In the genomic region with DNA sequence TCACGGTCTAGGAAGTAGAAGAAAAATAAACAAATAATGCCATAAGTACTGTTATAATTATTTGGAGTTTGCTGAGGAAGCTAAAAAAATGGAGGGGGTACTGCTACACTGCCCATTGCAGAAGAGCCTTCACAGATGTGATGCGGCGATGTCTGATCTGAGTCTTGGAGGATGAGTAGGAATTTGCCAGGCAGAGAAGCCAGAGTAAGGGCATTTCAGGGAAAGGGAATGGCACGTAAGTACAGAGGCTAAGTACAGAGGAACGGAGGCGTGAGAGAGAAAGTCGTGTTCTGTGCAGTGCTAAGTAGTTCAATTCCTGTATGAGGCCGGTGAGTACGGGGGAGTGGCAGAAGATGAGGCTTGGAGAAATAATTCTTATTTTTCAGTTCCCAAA, we compare ENCODE assay signal across 8 cellular contexts. TPM values are rescaled to one million over a fixed set of nuclear protein-coding genes. Genes with fewer than 3 reads are reported as not detected.
DNase-seq lines count a peak whose midpoint lies in the region; ATAC-seq and TF ChIP-seq lines count a peak whose summit lies in the region.

No MANE protein-coding gene starts in this region.

- H3K9ac ChIP-seq in SK-N-MC (ENCODE audit: insufficient read length): peak overlapping the region; percentile 74

- H3K9me3 ChIP-seq in SK-N-MC (ENCODE audit: low read depth, low read length): no peaks in the 10 kb centered on the region

- H3K27ac ChIP-seq in SK-N-MC: peak overlapping the region; percentile 5; the same call in 1 of the 2 replicates

- no peak for TF ChIP-seq POLR2A in erythroblast (IDR thresholded peaks at IDR 0.05; ENCODE audit: low read length)

- peak overlapping the region; percentile 89 for H3K4me3 ChIP-seq in SK-N-MC

- peak; percentile 22 for DNase-seq in A172 (ENCODE audit: low spot score)
- DNase-seq in SK-N-MC (ENCODE audit: low read depth, low spot score): no peak
- DNase-seq in erythroblast (lab: John Stamatoyannopoulos, UW): peak; percentile 38 to 55
- peak in 30 of 56 donors; percentile 3 to 55 (median 28) for DNase-seq in nucleus accumbens (lab: John Stamatoyannopoulos, UW)
- no peak for DNase-seq in NCI-H187 (lab: John Stamatoyannopoulos, UW)

- no peaks in the 10 kb centered on the region for H3K36me3 ChIP-seq in SK-N-MC (ENCODE audit: insufficient read depth, low read length)

- ATAC-seq in GM18511 (IDR thresholded peaks at IDR 0.05; ENCODE audit: unreplicated experiment) (peak; percentile 7), HG03108 (IDR thresholded peaks at IDR 0.05; ENCODE audit: unreplicated experiment) (no peak), GM21515 (IDR thresholded peaks at IDR 0.05; ENCODE audit: unreplicated experiment) (no peak)

RNA-seq across cellular contexts. Expression of gene GRB2, which starts 0.7 kb away (rescaled TPM):
- total RNA-seq in A172 (2014; rRNA removed; shearing (Covaris generic)): 116 and 123 TPM in 2 replicates

RNA-seq across cellular contexts. Expression of gene TMEM94, which starts 50.2 kb away (rescaled TPM):
- 49.7 and 53.9 TPM in 2 replicates for total RNA-seq in A172 (2014; rRNA removed; shearing (Covaris generic))

Comparison
In these comparisons a context has a peak if more than half of its experiments do, and no peak if none do; other contexts are left out.
1. DNase-seq: peak in A172 (single experiment), erythroblast (2 of 2) and nucleus accumbens (30 of 56); none in SK-N-MC (single experiment) and NCI-H187 (0 of 2).